10 cellular contexts compared by ENCODE assay signal in genomic region chr6:81981812-81982211, GRCh38.
DNase-seq lines count a peak whose midpoint lies in the region; ATAC-seq and TF ChIP-seq lines count a peak whose summit lies in the region.
"Had no signal": no experiment of that assay in that cellular context is flagged by ENCODE, and none has a peak within 500 bp of the region (broad histone marks: within the 10 kb centered on the region; RNA-seq: fewer than 3 reads in every experiment).

No MANE protein-coding gene starts in this region.

- ATAC-seq in GM19351 (IDR thresholded peaks at IDR 0.05; ENCODE audit: unreplicated experiment) (peak; percentile 63), thoracic aorta (ENCODE audit: insufficient number of reproducible peaks, low FRiP score, low read depth) (peak; percentile 60), HG03045 (IDR thresholded peaks at IDR 0.05; ENCODE audit: unreplicated experiment) (no peak), right cardiac atrium (no peak)

- no peaks in the 10 kb centered on the region for H3K27me3 ChIP-seq in thoracic aorta (replicated peaks; ENCODE audit: insufficient read depth)
- H3K27me3 ChIP-seq in right cardiac atrium (ENCODE audit: control insufficient read depth, insufficient read depth): no peaks in the 10 kb centered on the region
- H3K27me3 ChIP-seq: dorsolateral prefrontal cortex had no signal

- WGBS in right cardiac atrium: 69% methylated on average over 1 of the region's 1 CpG

- H3K4me3 Mint-ChIP-seq in chondrocyte (ENCODE audit: unreplicated experiment): no peak overlapping the region

- H3K27ac ChIP-seq in thoracic aorta: peak overlapping the region; percentile 29 to 59
- H3K27ac ChIP-seq in right cardiac atrium (ENCODE audit: low read length): no peak overlapping the region
- H3K27ac ChIP-seq: dorsolateral prefrontal cortex had no signal

- H3K4me1 ChIP-seq in thoracic aorta (ENCODE audit: control insufficient read depth in 1 of 2, low read depth in 2 of 2): peaks cover 0 to 5% of the 10 kb centered on the region in 2 donors
- no peaks in the 10 kb centered on the region for H3K4me1 ChIP-seq in right cardiac atrium (ENCODE audit: control insufficient read depth, insufficient read depth, low read length)

- no peaks in the 10 kb centered on the region for H3K36me3 ChIP-seq in thoracic aorta

- TF ChIP-seq CTCF in chondrocyte (IDR thresholded peaks at IDR 0.05) (no peak), thoracic aorta (IDR thresholded peaks at IDR 0.05) (no peak)

- H3K27me3 Mint-ChIP-seq in chondrocyte (ENCODE audit: low read depth): no peaks in the 10 kb centered on the region

- peaks cover 21% of the 10 kb centered on the region for H3K9me3 Mint-ChIP-seq in chondrocyte (ENCODE audit: low read depth)

- peaks cover 28% of the 10 kb centered on the region for H3K4me1 Mint-ChIP-seq in chondrocyte (ENCODE audit: low read depth)

- peaks cover 10% of the 10 kb centered on the region for H3K36me3 Mint-ChIP-seq in chondrocyte (ENCODE audit: low read depth)

- peak overlapping the region; percentile 79 for H3K27ac Mint-ChIP-seq in chondrocyte (ENCODE audit: unreplicated experiment)

- H3K4me3 ChIP-seq in thoracic aorta: peak overlapping the region; percentile 12
- H3K4me3 ChIP-seq in right cardiac atrium (ENCODE audit: low read length): no peak overlapping the region
- H3K4me3 ChIP-seq: dorsolateral prefrontal cortex had no signal

- peak; percentile 82 for DNase-seq in HS-5 (ENCODE audit: low read depth)
- no peak for DNase-seq in chondrocyte (ENCODE audit: low spot score)
- DNase-seq in thoracic aorta (ENCODE audit: low spot score): no peak
- DNase-seq in GOT3 (lab: John Stamatoyannopoulos, UW): no peak
- DNase-seq in right cardiac atrium: no peak
- DNase-seq: dorsolateral prefrontal cortex, islet precursor cell, T-helper 1 cell had no signal

- intact Hi-C loops in right cardiac atrium (cut with DNase I): no loop called here

- peaks cover 6% of the 10 kb centered on the region for H3K9me3 ChIP-seq in thoracic aorta
- no peaks in the 10 kb centered on the region for H3K9me3 ChIP-seq in right cardiac atrium (ENCODE audit: control insufficient read depth, low read length)

Comparison
In these comparisons a context has a peak if more than half of its experiments do, and no peak if none do; other contexts are left out.
1. ATAC-seq: peak in GM19351 (single experiment) and thoracic aorta (single experiment); none in HG03045 (single experiment) and right cardiac atrium (0 of 2).